In genomic region chr12:117048585-117048904, GRCh38 we compare ENCODE assay signal across 23 cellular contexts. TPM values are rescaled to one million over a fixed set of nuclear protein-coding genes. Genes with fewer than 3 reads are reported as not detected.
DNase-seq lines count a peak whose midpoint lies in the region; ATAC-seq, FAIRE-seq and TF ChIP-seq lines count a peak whose summit lies in the region.
"Had no signal": no experiment of that assay in that cellular context is flagged by ENCODE, and none has a peak within 500 bp of the region (broad histone marks: within the 10 kb centered on the region; RNA-seq: fewer than 3 reads in every experiment).

No MANE protein-coding gene starts in this region.

- H3K4ac ChIP-seq in neuronal stem cell (ENCODE audit: low read length) = no peak overlapping the region

- peak; percentile 36 for FAIRE-seq in HTR-8/SVneo (lab: Jason Lieb, UNC)
- FAIRE-seq: bronchial epithelial cell, kidney, RCC 7860 had no signal

- H3K4me1 Mint-ChIP-seq in endothelial cell (ENCODE audit: unreplicated experiment) = peaks cover 32% of the 10 kb centered on the region
- H3K4me1 Mint-ChIP-seq: CD4-positive, CD25-positive, alpha-beta regulatory T cell had no signal

- peak overlapping the region; percentile 48 for H3K23ac ChIP-seq in neuronal stem cell (ENCODE audit: low read depth, low read length, poor library complexity)

- peak overlapping the region; percentile 73 for H2AFZ ChIP-seq in neuronal stem cell (ENCODE audit: low read length)

- no peak overlapping the region for H4K8ac ChIP-seq in neuronal stem cell (ENCODE audit: low read depth, low read length)

- peak overlapping the region; percentile 61 for H2AK5ac ChIP-seq in neuronal stem cell (ENCODE audit: low read depth, low read length)

- no peak overlapping the region for H2BK5ac ChIP-seq in neuronal stem cell (ENCODE audit: low read length)

- H3K79me1 ChIP-seq in neuronal stem cell (ENCODE audit: low read depth, low read length) = no peaks in the 10 kb centered on the region

- no peaks in the 10 kb centered on the region for H4K20me1 ChIP-seq in BLaER1 treated with 17β-estradiol and CSF1 and Interleukin-3, amounts not matched to agents 10 nM and 100 nM

- peaks cover 95 to 100% (median 100%) of the 10 kb centered on the region in 10 experiments for H3K4me1 ChIP-seq in BLaER1 treated with 17β-estradiol and CSF1 and Interleukin-3, amounts not matched to agents 10 nM and 100 nM
- H3K4me1 ChIP-seq in neuronal stem cell (ENCODE audit: control insufficient read depth in 2 of 2, insufficient read depth in 1 of 2, low read depth in 1 of 2, low read length in 2 of 2) = peaks cover 32 to 33% of the 10 kb centered on the region in 2 donors
- no peaks in the 10 kb centered on the region for H3K4me1 ChIP-seq in mucosa of descending colon (ENCODE audit: low read depth)
- H3K4me1 ChIP-seq: vagina had no signal

- H2BK120ac ChIP-seq in neuronal stem cell (ENCODE audit: low read depth, low read length) = no peak overlapping the region

- H2BK15ac ChIP-seq in neuronal stem cell (ENCODE audit: low read length) = no peak overlapping the region

- peak overlapping the region in 10 of 11 experiments; percentile 13 to 41 (median 30); a peak in 9 of 22 replicates for H3K9ac ChIP-seq in BLaER1 treated with 17β-estradiol and CSF1 and Interleukin-3, amounts not matched to agents 10 nM and 100 nM
- H3K9ac ChIP-seq in neuronal stem cell (ENCODE audit: low read depth, low read length, poor library complexity) = no peak overlapping the region

- H3K18ac ChIP-seq in neuronal stem cell (ENCODE audit: low read length) = peak overlapping the region; percentile 81

- H3K4me3 Mint-ChIP-seq in endothelial cell (ENCODE audit: unreplicated experiment) = no peak overlapping the region
- H3K4me3 Mint-ChIP-seq: activated CD4-positive, alpha-beta memory T cell treated with anti-CD3 and anti-CD28 coated beads for 36 hours; CD4-positive, CD25-positive, alpha-beta regulatory T cell had no signal

- ATAC-seq in mucosa of descending colon = no peak
- ATAC-seq: SK-N-SH treated with all-trans-retinoic acid at 6 μM for 48 hours had no signal

- H3K27me3 ChIP-seq in BLaER1 treated with 17β-estradiol and CSF1 and Interleukin-3, amounts not matched to agents 10 nM and 100 nM = no peaks in the 10 kb centered on the region
- H3K27me3 ChIP-seq in neuronal stem cell (ENCODE audit: control insufficient read depth in 3 of 3, insufficient read depth in 3 of 3, low read depth in 1 of 3, low read length in 3 of 3) = no peaks in the 10 kb centered on the region
- H3K27me3 ChIP-seq: dorsolateral prefrontal cortex, vagina had no signal

- peak overlapping the region; percentile 25 for H3K14ac ChIP-seq in neuronal stem cell (ENCODE audit: low read length)

- WGBS in neuronal stem cell (ENCODE audit: extremely low coverage in 2 of 2, insufficient read length in 2 of 2, insufficient replicate concordance in 1 of 2), 2 donors = no CpG with 5 or more reads among the region's 9 CpGs

- peaks cover 2% of the 10 kb centered on the region for H3K36me3 Mint-ChIP-seq in endothelial cell (ENCODE audit: low read depth, unreplicated experiment)
- H3K36me3 Mint-ChIP-seq: activated CD4-positive, alpha-beta memory T cell treated with anti-CD3 and anti-CD28 coated beads for 36 hours; CD4-positive, CD25-positive, alpha-beta regulatory T cell had no signal

- H3K9me3 Mint-ChIP-seq in endothelial cell (ENCODE audit: unreplicated experiment) = no peaks in the 10 kb centered on the region
- H3K9me3 Mint-ChIP-seq: activated CD4-positive, alpha-beta memory T cell treated with anti-CD3 and anti-CD28 coated beads for 36 hours; CD4-positive, CD25-positive, alpha-beta regulatory T cell had no signal

- TF ChIP-seq CTCF in endothelial cell (IDR thresholded peaks at IDR 0.05; ENCODE audit: unreplicated experiment) (no peak), mucosa of descending colon (IDR thresholded peaks at IDR 0.05) (no peak)

- intact Hi-C loops in mucosa of descending colon (cut with DNase I, micrococcal nuclease) = no loop called here

- no peak overlapping the region for H4K91ac ChIP-seq in neuronal stem cell (ENCODE audit: low read depth, low read length, poor library complexity)

- H3K27ac ChIP-seq in BLaER1 treated with 17β-estradiol and CSF1 and Interleukin-3, amounts not matched to agents 10 nM and 100 nM = peak overlapping the region in 9 of 11 experiments; percentile 36 to 67 (median 59); a peak in 16 of 22 replicates
- H3K27ac ChIP-seq in neuronal stem cell (replicated peaks; ENCODE audit: low read length) = no peak overlapping the region
- H3K27ac ChIP-seq: vagina had no signal

- DNase-seq in HTR-8/SVneo (ENCODE audit: insufficient read length, low spot score) (no peak), endothelial cell (ENCODE audit: low spot score) (no peak), neuronal stem cell (ENCODE audit: low spot score) (no peak), kidney tubule cell (ENCODE audit: low spot score) (no peak), mucosa of descending colon (no peak), cerebellar cortex (ENCODE audit: low spot score) (no peak), T-helper 2 cell (no peak)
- DNase-seq: activated CD4-positive, alpha-beta memory T cell treated with anti-CD3 and anti-CD28 coated beads for 36 hours; activated CD4-positive, CD25-positive, alpha-beta regulatory T cell; activated gamma-delta T cell; CD4-positive, CD25-positive, alpha-beta regulatory T cell; DMS153; kidney; midbrain; NCI-H1105 treated with DMSO at 0.1 percent for 48 hours; NCI-H510A treated with DMSO at 0.1 percent for 48 hours; T-helper 9 cell had no signal

- H3K27me3 Mint-ChIP-seq in endothelial cell (ENCODE audit: unreplicated experiment) = peaks cover 14% of the 10 kb centered on the region
- H3K27me3 Mint-ChIP-seq: activated CD4-positive, alpha-beta memory T cell treated with anti-CD3 and anti-CD28 coated beads for 36 hours; CD4-positive, CD25-positive, alpha-beta regulatory T cell had no signal

- H3K4me2 ChIP-seq in BLaER1 treated with 17β-estradiol and CSF1 and Interleukin-3, amounts not matched to agents 10 nM and 100 nM = peak overlapping the region; percentile 77 to 97 (median 92)
- H3K4me2 ChIP-seq in neuronal stem cell (ENCODE audit: insufficient read depth, low read length, poor library complexity, severe bottlenecking) = no peak overlapping the region

- peaks cover 0 to 16% (median 4%) of the 10 kb centered on the region in 11 experiments; a peak in 7 of 22 replicates for H3K36me3 ChIP-seq in BLaER1 treated with 17β-estradiol and CSF1 and Interleukin-3, amounts not matched to agents 10 nM and 100 nM
- H3K36me3 ChIP-seq in neuronal stem cell (replicated peaks in 1 of 2; ENCODE audit: control insufficient read depth in 2 of 2, insufficient read depth in 2 of 2, low read length in 2 of 2) (peaks cover 0 to 2% of the 10 kb centered on the region in 2 donors), mucosa of descending colon (ENCODE audit: low read depth) (no peaks in the 10 kb centered on the region)
- H3K36me3 ChIP-seq: vagina had no signal

- no peaks in the 10 kb centered on the region for H3K9me3 ChIP-seq in BLaER1 treated with 17β-estradiol and CSF1 and Interleukin-3, amounts not matched to agents 10 nM and 100 nM (replicated peaks in 1 of 11)
- H3K9me3 ChIP-seq in neuronal stem cell (replicated peaks in 1 of 2; ENCODE audit: control insufficient read depth in 2 of 2, insufficient read depth in 1 of 2, low read depth in 1 of 2, low read length in 2 of 2) (peaks cover 0 to 2% of the 10 kb centered on the region in 2 donors), mucosa of descending colon (no peaks in the 10 kb centered on the region)
- H3K9me3 ChIP-seq: vagina had no signal

- no peak overlapping the region for H2BK12ac ChIP-seq in neuronal stem cell (ENCODE audit: low read length)

- no peak overlapping the region; a peak in 2 of 20 replicates for H3K4me3 ChIP-seq in BLaER1 treated with 17β-estradiol and CSF1 and Interleukin-3, amounts not matched to agents 10 nM and 100 nM
- H3K4me3 ChIP-seq in neuronal stem cell (ENCODE audit: low read length in 2 of 2) (no peak overlapping the region), mucosa of descending colon (no peak overlapping the region)
- H3K4me3 ChIP-seq: dorsolateral prefrontal cortex, vagina had no signal

- H3K27ac Mint-ChIP-seq in endothelial cell (ENCODE audit: unreplicated experiment) = peak overlapping the region; percentile 92
- H3K27ac Mint-ChIP-seq: activated CD4-positive, alpha-beta memory T cell treated with anti-CD3 and anti-CD28 coated beads for 36 hours; CD4-positive, CD25-positive, alpha-beta regulatory T cell had no signal

RNA-seq across cellular contexts. Expression of gene TESC, which starts 50.7 kb away (rescaled TPM):
- total RNA-seq in endothelial cell (ENCODE audit: unreplicated experiment) (3.9 TPM), mucosa of descending colon (1 to 10 TPM in 2 of 3 donors, under 1 TPM in 1; 0.78 to 2.2 (median 2.0) TPM)
- 13.2 TPM for polyA plus RNA-seq in neuronal stem cell (2013, experiment 1 of 2)
- polyA plus RNA-seq in neuronal stem cell (2013, experiment 2 of 2) = 12.4 TPM
- total RNA-seq: bronchial epithelial cell had no signal
